In genomic region chr7:26199301-26200112, GRCh38 we compare ENCODE assay signal across 8 cellular contexts. TPM values are rescaled to one million over a fixed set of nuclear protein-coding genes. Genes with fewer than 3 reads are reported as not detected.
DNase-seq lines count a peak whose midpoint lies in the region; ATAC-seq and TF ChIP-seq lines count a peak whose summit lies in the region.

No MANE protein-coding gene starts in this region.

- H3K9ac ChIP-seq in muscle layer of colon (ENCODE audit: low read length) = peak overlapping the region; percentile 100

- ATAC-seq in HG02678 (IDR thresholded peaks at IDR 0.05; ENCODE audit: unreplicated experiment) (no peak), GM21367 (IDR thresholded peaks at IDR 0.05; ENCODE audit: unreplicated experiment) (no peak)

- DNase-seq in NCI-H460 (ENCODE audit: extremely low read depth, low read depth) (peak; percentile 71), activated T-cell treated with anti-CD3 and anti-CD28 coated beads for 1 hour (ENCODE audit: low read depth) (peak; percentile 63), epithelial cell of esophagus (ENCODE audit: low read depth) (peak; percentile 49)
- DNase-seq in stimulated activated CD8-positive, alpha-beta memory T cell treated with anti-CD3 and anti-CD28 coated beads, Interleukin-7, amount 100 ng/mL, for 24 hours (ENCODE audit: low read depth) = peak; percentile 21

- H3K9me3 ChIP-seq in muscle layer of colon (ENCODE audit: low read length) = no peaks in the 10 kb centered on the region

- no peaks in the 10 kb centered on the region for H3K27me3 ChIP-seq in muscle layer of colon (ENCODE audit: control insufficient read depth in 1 of 2, insufficient read depth in 2 of 2, low read length in 2 of 2)

- H3K4me1 ChIP-seq in muscle layer of colon (ENCODE audit: insufficient read depth, low read length) = peaks cover 50% of the 10 kb centered on the region

- H3K4me3 ChIP-seq in GM08714 (ENCODE audit: low read length) (peak overlapping the region; percentile 89), epithelial cell of esophagus (ENCODE audit: low read length) (peak overlapping the region; percentile 62), muscle layer of colon (ENCODE audit: low read depth in 1 of 2, low read length in 2 of 2) (peak overlapping the region; percentile 90 to 99)

- peaks cover 28% of the 10 kb centered on the region for H3K36me3 ChIP-seq in muscle layer of colon (ENCODE audit: insufficient read depth, low read length)

- peak overlapping the region; percentile 100 for H3K27ac ChIP-seq in muscle layer of colon (ENCODE audit: low read depth, low read length)

- no peak for TF ChIP-seq CTCF in epithelial cell of esophagus (IDR thresholded peaks at IDR 0.05; ENCODE audit: insufficient read depth, low read depth, low read length, missing control alignments)

RNA-seq across cellular contexts. Expression of gene HNRNPA2B1, which starts 1.0 kb away (rescaled TPM):
- 214 and 284 TPM in 2 replicates for total RNA-seq in NCI-H460 (2014; rRNA removed; shearing (Covaris generic))
- polyA plus RNA-seq in NCI-H460 (2014; cell fraction: nucleus; rRNA removed) = 445 and 471 TPM in 2 replicates

RNA-seq across cellular contexts. Expression of gene CBX3, which starts 2.0 kb away (rescaled TPM):
- 227 and 252 TPM in 2 replicates for total RNA-seq in NCI-H460 (2014; rRNA removed; shearing (Covaris generic))
- polyA plus RNA-seq in NCI-H460 (2014; cell fraction: nucleus; rRNA removed) = 292 and 319 TPM in 2 replicates

RNA-seq across cellular contexts. Expression of gene NFE2L3, which starts 47.5 kb away (rescaled TPM):
- total RNA-seq in NCI-H460 (2014; rRNA removed; shearing (Covaris generic)) = 10.6 and 12.4 TPM in 2 replicates
- polyA plus RNA-seq in NCI-H460 (2014; cell fraction: nucleus; rRNA removed) = 22.6 and 23.1 TPM in 2 replicates

Comparison
In these comparisons a context has a peak if more than half of its experiments do, and no peak if none do; other contexts are left out.
1. DNase-seq: peak in every context shown above with its lines; median percentile 71 in NCI-H460; 63 in activated T-cell treated with anti-CD3 and anti-CD28 coated beads for 1 hour; 49 in epithelial cell of esophagus; 21 in stimulated activated CD8-positive, alpha-beta memory T cell treated with anti-CD3 and anti-CD28 coated beads, Interleukin-7, amount 100 ng/mL, for 24 hours.